In the genomic region with DNA sequence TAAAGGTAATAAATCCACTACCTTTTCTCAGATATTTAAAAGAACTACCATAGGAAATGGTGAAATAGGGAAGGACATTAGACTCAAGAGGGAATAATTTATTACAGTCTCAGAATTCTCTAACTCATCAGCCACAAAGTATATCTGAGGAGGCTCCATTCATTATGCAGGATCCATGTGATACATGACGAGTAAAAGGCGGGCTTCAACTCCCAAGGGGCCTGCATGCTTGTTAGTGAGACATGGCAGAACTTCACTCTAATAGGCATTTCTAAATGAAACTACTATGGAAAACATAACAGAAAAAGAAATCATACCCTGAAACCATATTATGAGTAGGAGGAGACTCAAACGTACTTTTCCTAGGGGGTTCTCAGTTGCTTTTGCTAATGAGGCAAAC, we compare ENCODE assay signal across 18 cellular contexts.
A peak's percentile ranks its signal among the peaks of the same experiment; 100 is the strongest.
DNase-seq lines count a peak whose midpoint lies in the region; ATAC-seq, FAIRE-seq and TF ChIP-seq lines count a peak whose summit lies in the region.
"Had no signal": no experiment of that assay in that cellular context is flagged by ENCODE, and none has a peak within 500 bp of the region (broad histone marks: within the 10 kb centered on the region; RNA-seq: fewer than 3 reads in every experiment).

No MANE protein-coding gene starts in this region.

- no peak overlapping the region for H3K27ac Mint-ChIP-seq in glutamatergic neuron (ENCODE audit: unreplicated experiment)
- H3K27ac Mint-ChIP-seq: B cell; CD4-positive, alpha-beta memory T cell had no signal

- H3K79me2 ChIP-seq in DND-41 (ENCODE audit: insufficient read depth, low read length) = no peaks in the 10 kb centered on the region

- H3K4me2 ChIP-seq in DND-41 (ENCODE audit: insufficient read depth, low read length) = no peak overlapping the region

- H3K36me3 ChIP-seq in BE2C = no peaks in the 10 kb centered on the region
- no peaks in the 10 kb centered on the region for H3K36me3 ChIP-seq in DND-41 (ENCODE audit: insufficient read depth, low read length)
- no peaks in the 10 kb centered on the region for H3K36me3 ChIP-seq in small intestine (ENCODE audit: control insufficient read depth in 2 of 2, insufficient read depth in 2 of 2, low read length in 2 of 2)
- H3K36me3 ChIP-seq: MG63 had no signal

- H3K9me3 ChIP-seq in BE2C = no peaks in the 10 kb centered on the region
- no peaks in the 10 kb centered on the region for H3K9me3 ChIP-seq in DND-41 (ENCODE audit: insufficient read depth, low read length, severe bottlenecking)
- H3K9me3 ChIP-seq in small intestine (ENCODE audit: control insufficient read depth, low read depth) = no peaks in the 10 kb centered on the region
- H3K9me3 ChIP-seq: MG63 had no signal

- H3K4me3 ChIP-seq in BE2C (ENCODE audit: low read depth, low read length) (no peak overlapping the region), DND-41 (ENCODE audit: low read depth in 1 of 2, low read length in 2 of 2) (no peak overlapping the region), small intestine (ENCODE audit: low read depth in 1 of 2, low read length in 2 of 2) (no peak overlapping the region)
- H3K4me3 ChIP-seq: MG63 had no signal

- ATAC-seq in DND-41 (ENCODE audit: insufficient read depth, low read depth) = no peak

- FAIRE-seq in small intestine (lab: Jason Lieb, UNC) = no peak
- FAIRE-seq: G401.6 had no signal

- H3K4me3 Mint-ChIP-seq in glutamatergic neuron (ENCODE audit: unreplicated experiment) = no peak overlapping the region
- H3K4me3 Mint-ChIP-seq: B cell; CD4-positive, alpha-beta memory T cell had no signal

- H4K20me1 ChIP-seq in DND-41 (ENCODE audit: insufficient read depth, low read length) = no peaks in the 10 kb centered on the region

- H3K27me3 ChIP-seq in BE2C (no peaks in the 10 kb centered on the region), DND-41 (ENCODE audit: insufficient read depth, low read length, poor library complexity) (no peaks in the 10 kb centered on the region), small intestine (ENCODE audit: control insufficient read depth in 2 of 2, insufficient read depth in 2 of 2, low read length in 2 of 2) (no peaks in the 10 kb centered on the region)
- H3K27me3 ChIP-seq: MG63 had no signal

- in situ Hi-C loops in SK-MEL-5 (cut with HindIII; ENCODE audit: low pct_unique_long_range_greater_than_20kb, low sequenced_read_pairs) = no loop called here

- H2AFZ ChIP-seq in DND-41 (ENCODE audit: low read depth, low read length) = peak overlapping the region; percentile 65

- DNase-seq in BE2C (peak; percentile 23), DND-41 (no peak), SK-MEL-5 (ENCODE audit: low read depth, low spot score) (peak; percentile 68), glutamatergic neuron (peak; percentile 62), small intestine (no peak), NCI-H2029 treated with DMSO at 0.1 percent for 48 hours (lab: John Stamatoyannopoulos, UW) (no peak), NCI-H69 (lab: John Stamatoyannopoulos, UW) (no peak)
- no peak for DNase-seq in activated CD4-positive, alpha-beta T cell treated with anti-CD3 and anti-CD28 coated beads for 48 hours
- DNase-seq: CD4-positive, alpha-beta memory T cell; DMS79 treated with DMSO at 0.1 percent for 48 hours; H7; MG63; NCI-H1092 treated with DMSO at 0.1 percent for 48 hours; NCI-H187; NCI-H2227 treated with DMSO at 0.1 percent for 48 hours; NCI-H524 treated with DMSO at 0.1 percent for 48 hours had no signal

- H3K9me3 Mint-ChIP-seq in glutamatergic neuron (ENCODE audit: unreplicated experiment) = peaks cover 6% of the 10 kb centered on the region

- 86 to 94% (median 90%) methylated on average over 3 of the region's 3 CpGs for WGBS in small intestine, 3 donors

- no peaks in the 10 kb centered on the region for H3K4me1 ChIP-seq in BE2C
- peaks cover 15% of the 10 kb centered on the region for H3K4me1 ChIP-seq in DND-41 (ENCODE audit: insufficient read depth, low read length)
- peaks cover 0 to 3% of the 10 kb centered on the region in 2 donors for H3K4me1 ChIP-seq in small intestine (ENCODE audit: control insufficient read depth in 2 of 2, insufficient read depth in 1 of 2, low read depth in 1 of 2, low read length in 1 of 2)

- H3K27me3 Mint-ChIP-seq in glutamatergic neuron (ENCODE audit: unreplicated experiment) = peaks cover 2% of the 10 kb centered on the region

- no peak for TF ChIP-seq CTCF in BE2C (IDR thresholded peaks at IDR 0.05; ENCODE audit: low read depth, low read length)
- TF ChIP-seq CTCF in DND-41 (IDR thresholded peaks at IDR 0.05; ENCODE audit: borderline replicate concordance, extremely low read depth, low read length, poor library complexity, severe bottlenecking) = no peak
- no peak for TF ChIP-seq CTCF in glutamatergic neuron (IDR thresholded peaks at IDR 0.05; ENCODE audit: partially characterized antibody, unreplicated experiment)

- no peak overlapping the region for H3K9ac ChIP-seq in DND-41 (ENCODE audit: low read depth, low read length)

- H3K27ac ChIP-seq in DND-41 (ENCODE audit: low read length) = peak overlapping the region; percentile 34; the same call in 1 of the 2 replicates
- H3K27ac ChIP-seq in small intestine (ENCODE audit: low read depth in 1 of 2, low read length in 1 of 2) = no peak overlapping the region

- no peaks in the 10 kb centered on the region for H3K36me3 Mint-ChIP-seq in glutamatergic neuron (ENCODE audit: unreplicated experiment)
- H3K36me3 Mint-ChIP-seq: CD4-positive, alpha-beta memory T cell had no signal

- peaks cover 7% of the 10 kb centered on the region for H3K4me1 Mint-ChIP-seq in glutamatergic neuron (ENCODE audit: low read depth, unreplicated experiment)

Comparison
In these comparisons a context has a peak if more than half of its experiments do, and no peak if none do; other contexts are left out.
1. DNase-seq: peak in BE2C (single experiment), SK-MEL-5 (single experiment) and glutamatergic neuron (single experiment); none in DND-41 (single experiment), small intestine (single experiment), NCI-H2029 treated with DMSO at 0.1 percent for 48 hours (single experiment), activated CD4-positive, alpha-beta T cell treated with anti-CD3 and anti-CD28 coated beads for 48 hours (single experiment) and NCI-H69 (single experiment).